In genomic region chr3:449711-450110, GRCh38 we compare ENCODE assay signal across 7 cellular contexts.
"Had no signal": no experiment of that assay in that cellular context is flagged by ENCODE, and none has a peak within 500 bp of the region (broad histone marks: within the 10 kb centered on the region; RNA-seq: fewer than 3 reads in every experiment).

No MANE protein-coding gene starts in this region.

- ATAC-seq: GM23338, HCT116, HepG2 had no signal

- H2AFZ ChIP-seq: GM23338 had no signal

- H3K4me3 ChIP-seq: GM23338, HAP-1 had no signal

- FAIRE-seq: HepG2 had no signal

- H3K9me3 ChIP-seq: HAP-1 had no signal

- DNase-seq: H7, HFFc6, KBM-7 had no signal

- H3K36me3 ChIP-seq: HAP-1 had no signal
